In genomic region chr2:66275984-66276383, GRCh38 we compare ENCODE assay signal across 23 cellular contexts.
"Had no signal": no experiment of that assay in that cellular context is flagged by ENCODE, and none has a peak within 500 bp of the region (broad histone marks: within the 10 kb centered on the region; RNA-seq: fewer than 3 reads in every experiment).

No MANE protein-coding gene starts in this region.

- H3K27ac Mint-ChIP-seq: activated CD4-positive, alpha-beta memory T cell treated with anti-CD3 and anti-CD28 coated beads, Interleukin-2, amount 10 ng/mL, durations not matched to agents 7 days and 5 days; activated CD8-positive, alpha-beta memory T cell treated with anti-CD3 and anti-CD28 coated beads, Interleukin-2, amount 10 ng/mL, durations not matched to agents 7 days and 5 days; activated naive CD8-positive, alpha-beta T cell treated with anti-CD3 and anti-CD28 coated beads for 36 hours; activated T-helper 17 cell treated with anti-CD3 and anti-CD28 coated beads, Interleukin-2, amount 50 U/mL, for 72 hours; naive B cell had no signal

- FAIRE-seq: endothelial cell of umbilical vein, kidney had no signal

- H3K27ac ChIP-seq: esophagus squamous epithelium, heart left ventricle, left ventricle myocardium inferior, ovary, suprapubic skin, upper lobe of left lung, WERI-Rb-1 had no signal

- H3K4me1 Mint-ChIP-seq: activated CD4-positive, alpha-beta memory T cell treated with anti-CD3 and anti-CD28 coated beads, Interleukin-2, amount 10 ng/mL, durations not matched to agents 7 days and 5 days; activated CD8-positive, alpha-beta memory T cell treated with anti-CD3 and anti-CD28 coated beads, Interleukin-2, amount 10 ng/mL, durations not matched to agents 7 days and 5 days; activated naive CD8-positive, alpha-beta T cell treated with anti-CD3 and anti-CD28 coated beads for 36 hours; activated T-helper 17 cell treated with anti-CD3 and anti-CD28 coated beads, Interleukin-2, amount 50 U/mL, for 72 hours; naive B cell; stimulated activated naive CD8-positive, alpha-beta T cell treated with anti-CD3 and anti-CD28 coated beads, Interleukin-15, amount 100 ng/mL, for 72 hours had no signal

- H3K4me3 ChIP-seq: esophagus squamous epithelium, heart left ventricle, left ventricle myocardium inferior, mucosa of descending colon, ovary, smooth muscle cell, suprapubic skin, upper lobe of left lung had no signal

- H3K4me1 ChIP-seq: heart left ventricle, left ventricle myocardium inferior, suprapubic skin, upper lobe of left lung had no signal

- H3K4me2 ChIP-seq: smooth muscle cell had no signal

- H3K9me3 Mint-ChIP-seq: activated CD4-positive, alpha-beta memory T cell treated with anti-CD3 and anti-CD28 coated beads, Interleukin-2, amount 10 ng/mL, durations not matched to agents 7 days and 5 days; activated T-helper 17 cell treated with anti-CD3 and anti-CD28 coated beads, Interleukin-2, amount 50 U/mL, for 72 hours; stimulated activated naive CD8-positive, alpha-beta T cell treated with anti-CD3 and anti-CD28 coated beads, Interleukin-15, amount 100 ng/mL, for 72 hours had no signal

- DNase-seq: activated CD4-positive, alpha-beta memory T cell treated with anti-CD3 and anti-CD28 coated beads, Interleukin-2, amount 10 ng/mL, durations not matched to agents 7 days and 5 days; activated CD8-positive, alpha-beta memory T cell treated with anti-CD3 and anti-CD28 coated beads, Interleukin-2, amount 10 ng/mL, durations not matched to agents 7 days and 5 days; activated naive CD4-positive, alpha-beta T cell; activated naive CD8-positive, alpha-beta T cell treated with anti-CD3 and anti-CD28 coated beads for 36 hours; amniotic stem cell; effector CD4-positive, alpha-beta T cell; esophagus squamous epithelium; foreskin melanocyte; heart left ventricle; kidney; left ventricle myocardium inferior; mucosa of descending colon; naive B cell; ovary; stimulated activated CD4-positive, alpha-beta T cell treated with anti-CD3 and anti-CD28 coated beads, Interleukin-4, amount 100 ng/mL, for 1 hour; stimulated activated naive CD8-positive, alpha-beta T cell treated with anti-CD3 and anti-CD28 coated beads, Interleukin-15, amount 100 ng/mL, for 72 hours; upper lobe of left lung; WERI-Rb-1 had no signal

- H3K36me3 ChIP-seq: esophagus squamous epithelium, heart left ventricle, left ventricle myocardium inferior, ovary, suprapubic skin, upper lobe of left lung, WERI-Rb-1 had no signal

- H3K4me3 Mint-ChIP-seq: activated CD4-positive, alpha-beta memory T cell treated with anti-CD3 and anti-CD28 coated beads, Interleukin-2, amount 10 ng/mL, durations not matched to agents 7 days and 5 days; activated CD8-positive, alpha-beta memory T cell treated with anti-CD3 and anti-CD28 coated beads, Interleukin-2, amount 10 ng/mL, durations not matched to agents 7 days and 5 days; activated naive CD8-positive, alpha-beta T cell treated with anti-CD3 and anti-CD28 coated beads for 36 hours; activated T-helper 17 cell treated with anti-CD3 and anti-CD28 coated beads, Interleukin-2, amount 50 U/mL, for 72 hours; naive B cell; stimulated activated naive CD8-positive, alpha-beta T cell treated with anti-CD3 and anti-CD28 coated beads, Interleukin-15, amount 100 ng/mL, for 72 hours had no signal

- H3K27me3 Mint-ChIP-seq: activated CD4-positive, alpha-beta memory T cell treated with anti-CD3 and anti-CD28 coated beads, Interleukin-2, amount 10 ng/mL, durations not matched to agents 7 days and 5 days; activated CD8-positive, alpha-beta memory T cell treated with anti-CD3 and anti-CD28 coated beads, Interleukin-2, amount 10 ng/mL, durations not matched to agents 7 days and 5 days; activated naive CD8-positive, alpha-beta T cell treated with anti-CD3 and anti-CD28 coated beads for 36 hours; activated T-helper 17 cell treated with anti-CD3 and anti-CD28 coated beads, Interleukin-2, amount 50 U/mL, for 72 hours; stimulated activated naive CD8-positive, alpha-beta T cell treated with anti-CD3 and anti-CD28 coated beads, Interleukin-15, amount 100 ng/mL, for 72 hours had no signal

- ATAC-seq: activated CD8-positive, alpha-beta memory T cell treated with anti-CD3 and anti-CD28 coated beads, Interleukin-2, amount 10 ng/mL, durations not matched to agents 7 days and 5 days; activated T-helper 17 cell treated with anti-CD3 and anti-CD28 coated beads, Interleukin-2, amount 50 U/mL, for 72 hours; heart left ventricle; mucosa of descending colon; sciatic nerve; stimulated activated naive CD8-positive, alpha-beta T cell treated with anti-CD3 and anti-CD28 coated beads, Interleukin-15, amount 100 ng/mL, for 72 hours had no signal

- H3K27me3 ChIP-seq: esophagus squamous epithelium, heart left ventricle, ovary, suprapubic skin, upper lobe of left lung had no signal

- H3K36me3 Mint-ChIP-seq: activated CD8-positive, alpha-beta memory T cell treated with anti-CD3 and anti-CD28 coated beads, Interleukin-2, amount 10 ng/mL, durations not matched to agents 7 days and 5 days; activated naive CD8-positive, alpha-beta T cell treated with anti-CD3 and anti-CD28 coated beads for 36 hours; naive B cell had no signal

- H3K9me3 ChIP-seq: esophagus squamous epithelium, heart left ventricle, left ventricle myocardium inferior, mucosa of descending colon, ovary, suprapubic skin, upper lobe of left lung had no signal
